ENCODE assay signal across 8 cellular contexts in the genomic region with DNA sequence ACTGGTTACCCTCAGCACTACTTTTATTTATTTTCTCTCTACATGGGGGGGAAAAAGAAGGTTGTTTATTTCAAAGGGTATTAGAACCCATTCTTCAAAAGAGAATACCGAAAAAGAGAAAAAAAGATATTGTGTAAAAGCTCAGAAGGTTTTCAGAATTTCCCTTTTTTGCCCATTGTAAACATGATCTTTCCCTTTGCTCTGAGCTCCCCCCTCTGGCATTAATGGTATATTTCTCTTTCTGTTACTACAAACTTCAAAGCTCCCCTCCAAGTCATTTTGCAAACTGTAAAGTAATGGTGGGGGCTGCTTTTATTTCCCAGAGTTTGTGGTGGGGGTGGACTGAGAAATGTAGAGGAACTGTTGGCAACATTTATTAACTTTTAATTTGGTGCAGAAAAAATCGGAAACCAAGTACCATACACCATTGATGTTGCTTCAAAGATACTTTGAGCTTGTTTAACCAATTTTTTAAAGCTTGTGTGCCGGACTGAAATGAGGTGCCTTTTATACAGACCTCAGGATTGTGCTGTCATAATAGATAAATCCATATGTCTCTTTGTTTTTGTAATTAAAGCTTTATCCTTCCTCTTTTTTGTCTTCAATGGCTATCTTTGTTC.
DNase-seq lines count a peak whose midpoint lies in the region; ATAC-seq lines count a peak whose summit lies in the region.

No MANE protein-coding gene starts in this region.

- DNase-seq in AML-193 (lab: John Stamatoyannopoulos, UW) (peak; percentile 54 to 60), GM19238 (ENCODE audit: insufficient read length, low spot score) (peak; percentile 5), OCI-M2 (lab: John Stamatoyannopoulos, UW; ENCODE audit: unreplicated experiment) (peak; percentile 27), fibroblast of peridontal ligament (ENCODE audit: extremely low read depth) (peak; percentile 77), smooth muscle cell of the brain vasculature (ENCODE audit: low read depth, low spot score) (peak; percentile 21), ureter (ENCODE audit: low spot score) (no peak)
- no peak for DNase-seq in activated CD8-positive, alpha-beta memory T cell treated with anti-CD3 and anti-CD28 coated beads, Interleukin-2, amount 50 U/mL, for 48 hours

- ATAC-seq in GM21390 (IDR thresholded peaks at IDR 0.05; ENCODE audit: unreplicated experiment), result no peak

Comparison
In these comparisons a context has a peak if more than half of its experiments do, and no peak if none do; other contexts are left out.
1. DNase-seq: peak in AML-193 (2 of 2), GM19238 (single experiment), OCI-M2 (single experiment), fibroblast of peridontal ligament (single experiment) and smooth muscle cell of the brain vasculature (single experiment); none in activated CD8-positive, alpha-beta memory T cell treated with anti-CD3 and anti-CD28 coated beads, Interleukin-2, amount 50 U/mL, for 48 hours (single experiment) and ureter (single experiment).